ENCODE assay signal across 1 cellular context in genomic region chr16:28910046-28911031, GRCh38.
TF ChIP-seq lines count a peak whose summit lies in the region.

No MANE protein-coding gene starts in this region.

TF ChIP-seq in GM12878, 131 proteins besides CTCF, POLR2A, EP300 and RAD21:
- no peak for TF ChIP-seq SPI1 (IDR thresholded peaks at IDR 0.05; ENCODE audit: borderline replicate concordance, insufficient read depth, low read depth, low read length)
- peak in 1 of 2 experiments; percentile 50; a peak in 2 of 4 replicates for TF ChIP-seq BHLHE40 (IDR thresholded peaks at IDR 0.05; ENCODE audit: borderline replicate concordance in 1 of 2, low read depth in 2 of 2, low read length in 1 of 2)
- no peak for TF ChIP-seq USF1 (IDR thresholded peaks at IDR 0.05; ENCODE audit: borderline replicate concordance, extremely low read length, insufficient read depth, low read depth, low read length)
- no peak for TF ChIP-seq PAX5 (IDR thresholded peaks at IDR 0.05; ENCODE audit: borderline replicate concordance, low read depth, low read length)
- no peak for TF ChIP-seq SRF (IDR thresholded peaks at IDR 0.05; ENCODE audit: low read depth in 2 of 2, low read length in 2 of 2)
- no peak for TF ChIP-seq ELK1 (IDR thresholded peaks at IDR 0.05; ENCODE audit: low read depth, low read length)
- no peak for TF ChIP-seq CBX3 (IDR thresholded peaks at IDR 0.05; ENCODE audit: borderline replicate concordance, low read depth)
- TF ChIP-seq NR2F1 (conservative IDR thresholded peaks at IDR 0.05), result 0 out of 2 replicates have a peak, but pooled peaks have one; percentile 23
- TF ChIP-seq POLR2AphosphoS5 (IDR thresholded peaks at IDR 0.05; ENCODE audit: low read length), result no peak
- TF ChIP-seq TCF3 (IDR thresholded peaks at IDR 0.05; ENCODE audit: borderline replicate concordance, insufficient read depth, low read depth, low read length), result 0 out of 2 replicates have a peak, but pooled peaks have one; percentile 14
- peak; percentile 23; the same call in 1 of the 2 replicates for TF ChIP-seq RUNX3 (IDR thresholded peaks at IDR 0.05; ENCODE audit: low read length)
- TF ChIP-seq CEBPZ (IDR thresholded peaks at IDR 0.05; ENCODE audit: low read depth, low read length), result no peak
- TF ChIP-seq ZBED1 (IDR thresholded peaks at IDR 0.05; ENCODE audit: borderline replicate concordance), result no peak
- TF ChIP-seq NFXL1 (IDR thresholded peaks at IDR 0.05; ENCODE audit: borderline replicate concordance), result no peak
- TF ChIP-seq ZBTB11 (CRISPR knock-in tag; IDR thresholded peaks at IDR 0.05), result no peak
- TF ChIP-seq ATF7 (IDR thresholded peaks at IDR 0.05; ENCODE audit: low read depth), result 0 out of 2 replicates have a peak, but pooled peaks have one; percentile 17
- 0 out of 2 replicates have a peak, but pooled peaks have one; percentile 25 for TF ChIP-seq RELB (IDR thresholded peaks at IDR 0.05; ENCODE audit: low read depth)
- no peak for TF ChIP-seq CHD4 (IDR thresholded peaks at IDR 0.05)
- TF ChIP-seq MEF2B (IDR thresholded peaks at IDR 0.05; ENCODE audit: partially characterized antibody, poor library complexity, severe bottlenecking), result no peak
- no peak for TF ChIP-seq FOXM1 (IDR thresholded peaks at IDR 0.05; ENCODE audit: low read depth, low read length)
- no peak for TF ChIP-seq ZBTB4 (CRISPR knock-in tag; IDR thresholded peaks at IDR 0.05)
- no peak for TF ChIP-seq STAT1 (conservative IDR thresholded peaks at IDR 0.05)
- TF ChIP-seq RAD51 (IDR thresholded peaks at IDR 0.05), result no peak
- TF ChIP-seq NR2C1 (IDR thresholded peaks at IDR 0.05), result no peak
- TF ChIP-seq CHD2 (IDR thresholded peaks at IDR 0.05; ENCODE audit: borderline replicate concordance, low read depth, low read length), result no peak
- TF ChIP-seq IRF5 (IDR thresholded peaks at IDR 0.05; ENCODE audit: borderline replicate concordance), result no peak
- TF ChIP-seq ZNF217 (IDR thresholded peaks at IDR 0.05), result no peak
- TF ChIP-seq ZNF384 (IDR thresholded peaks at IDR 0.05; ENCODE audit: borderline replicate concordance, low read depth, low read length), result peak; percentile 49
- TF ChIP-seq JUNB (IDR thresholded peaks at IDR 0.05), result peak; percentile 54
- no peak for TF ChIP-seq KAT2A (conservative IDR thresholded peaks at IDR 0.05; ENCODE audit: control insufficient read depth, low read depth, low read length)
- 0 out of 2 replicates have a peak, but pooled peaks have one; percentile 27 for TF ChIP-seq TCF12 (IDR thresholded peaks at IDR 0.05; ENCODE audit: low read depth, low read length)
- no peak for TF ChIP-seq PBX3 (IDR thresholded peaks at IDR 0.05; ENCODE audit: insufficient replicate concordance, low read depth, low read length)
- no peak for TF ChIP-seq POU2F2 (IDR thresholded peaks at IDR 0.05; ENCODE audit: borderline replicate concordance, low read depth, low read length)
- no peak for TF ChIP-seq SUPT20H (IDR thresholded peaks at IDR 0.05; ENCODE audit: borderline replicate concordance, control insufficient read depth, low read depth, low read length)
- TF ChIP-seq NFYA (IDR thresholded peaks at IDR 0.05; ENCODE audit: borderline replicate concordance, low read depth, low read length), result no peak
